Comparison of ENCODE assay signal across 8 cellular contexts in genomic region chr1:171553960-171554359, GRCh38.
DNase-seq lines count a peak whose midpoint lies in the region; ATAC-seq and TF ChIP-seq lines count a peak whose summit lies in the region.
"Not testable (repeated sequence)": the region's sequence is repeated elsewhere in the genome, so short reads cannot be mapped to it uniquely, and the experiment has no call there.

No MANE protein-coding gene starts in this region.

- not testable (repeated sequence) for H3K27me3 Mint-ChIP-seq in activated naive CD8-positive, alpha-beta T cell; naive thymus-derived CD4-positive, alpha-beta T cell

- POLR2A ChIA-PET in naive thymus-derived CD4-positive, alpha-beta T cell (lab: Charles Lee): not testable (repeated sequence)

- peaks cover 6 to 57% (median 9%) of the 10 kb centered on the region in 3 experiments for H3K36me3 ChIP-seq in naive thymus-derived CD4-positive, alpha-beta T cell (ENCODE audit: control insufficient read depth in 2 of 3, insufficient read depth in 3 of 3, low read length in 3 of 3)

- H3K27ac Mint-ChIP-seq in activated naive CD8-positive, alpha-beta T cell: peak overlapping the region; percentile 41
- H3K27ac Mint-ChIP-seq in naive thymus-derived CD4-positive, alpha-beta T cell: peak overlapping the region in 6 of 9 donors; percentile 3 to 84 (median 62)

- not testable (repeated sequence) for H3K27me3 ChIP-seq in naive thymus-derived CD4-positive, alpha-beta T cell (ENCODE audit: control insufficient read depth in 2 of 2, insufficient read depth in 2 of 2, low read length in 2 of 2)

- TF ChIP-seq POLR2A in erythroblast (IDR thresholded peaks at IDR 0.05; ENCODE audit: low read length): not testable (repeated sequence)

- H3K4me3 Mint-ChIP-seq in activated naive CD8-positive, alpha-beta T cell: not testable (repeated sequence)
- peak overlapping the region in 1 of 10 donors; percentile 19 for H3K4me3 Mint-ChIP-seq in naive thymus-derived CD4-positive, alpha-beta T cell

- not testable (repeated sequence) for H3K27ac ChIP-seq in naive thymus-derived CD4-positive, alpha-beta T cell (ENCODE audit: low read depth, low read length)

- CTCF ChIA-PET in naive thymus-derived CD4-positive, alpha-beta T cell (lab: Charles Lee): not testable (repeated sequence)

- not testable (repeated sequence) for H3K9me3 ChIP-seq in naive thymus-derived CD4-positive, alpha-beta T cell (ENCODE audit: control insufficient read depth in 2 of 3, low read length in 3 of 3)

- not testable (repeated sequence) for ATAC-seq in naive thymus-derived CD4-positive, alpha-beta T cell

- H3K36me3 Mint-ChIP-seq in activated naive CD8-positive, alpha-beta T cell: peaks cover 35% of the 10 kb centered on the region
- peaks cover 35 to 100% (median 82%) of the 10 kb centered on the region in 5 donors for H3K36me3 Mint-ChIP-seq in naive thymus-derived CD4-positive, alpha-beta T cell

- H3K4me1 ChIP-seq in naive thymus-derived CD4-positive, alpha-beta T cell (ENCODE audit: control insufficient read depth in 2 of 2, insufficient read depth in 2 of 2, low read length in 2 of 2): not testable (repeated sequence)

- not testable (repeated sequence) for H3K9me3 Mint-ChIP-seq in activated naive CD8-positive, alpha-beta T cell (ENCODE audit: low read depth); naive thymus-derived CD4-positive, alpha-beta T cell

- DNase-seq in A172 (ENCODE audit: low spot score): peak; percentile 27
- DNase-seq in DMS 273 (lab: John Stamatoyannopoulos, UW; ENCODE audit: unreplicated experiment): peak; percentile 88
- peak; percentile 7 for DNase-seq in M059J (ENCODE audit: low read depth)
- DNase-seq in NCI-H2171 (lab: John Stamatoyannopoulos, UW): peak; percentile 10
- peak; percentile 7 for DNase-seq in RPMI7951 (ENCODE audit: low read depth)
- DNase-seq in erythroblast (lab: John Stamatoyannopoulos, UW): peak; percentile 37 to 51
- DNase-seq in naive thymus-derived CD4-positive, alpha-beta T cell: not testable (repeated sequence)

- intact Hi-C loops in naive thymus-derived CD4-positive, alpha-beta T cell (cut with micrococcal nuclease): not testable (repeated sequence)

- H3K4me3 ChIP-seq in naive thymus-derived CD4-positive, alpha-beta T cell (ENCODE audit: low read length): not testable (repeated sequence)

- peaks cover 28% of the 10 kb centered on the region for H3K4me1 Mint-ChIP-seq in activated naive CD8-positive, alpha-beta T cell (ENCODE audit: low read depth)
- H3K4me1 Mint-ChIP-seq in naive thymus-derived CD4-positive, alpha-beta T cell: peaks cover 6 to 39% (median 35%) of the 10 kb centered on the region in 7 donors
